In genomic region chr1:162235261-162235780, GRCh38 we compare ENCODE assay signal across 15 cellular contexts.
DNase-seq lines count a peak whose midpoint lies in the region; FAIRE-seq and TF ChIP-seq lines count a peak whose summit lies in the region.
"Had no signal": no experiment of that assay in that cellular context is flagged by ENCODE, and none has a peak within 500 bp of the region (broad histone marks: within the 10 kb centered on the region; RNA-seq: fewer than 3 reads in every experiment).

No MANE protein-coding gene starts in this region.

- intact Hi-C loops in MCF 10A (cut with micrococcal nuclease), result no loop called here
- intact Hi-C loops in breast epithelium (cut with DNase I; ENCODE audit: low total_unique reads), result no loop called here
- intact Hi-C loops in Calu3 (cut with micrococcal nuclease; ENCODE audit: unreplicated experiment), result no loop called here
- intact Hi-C loops in uterus (cut with DNase I; ENCODE audit: low total_unique reads), result no loop called here

- H3K27ac ChIP-seq in breast epithelium (no peak overlapping the region), uterus (no peak overlapping the region)

- H3K27me3 Mint-ChIP-seq in MCF 10A (ENCODE audit: insufficient read depth, unreplicated experiment) (no peaks in the 10 kb centered on the region), Calu3 (ENCODE audit: unreplicated experiment) (no peaks in the 10 kb centered on the region)

- DNase-seq in MCF 10A (ENCODE audit: unreplicated experiment) (peak; percentile 50), breast epithelium (ENCODE audit: low spot score in 2 of 2) (no peak), foreskin fibroblast (peak; percentile 95 to 97), Calu3 (no peak), RCC 7860 (ENCODE audit: low spot score) (no peak), uterus (no peak)
- DNase-seq in activated CD8-positive, alpha-beta memory T cell treated with anti-CD3 and anti-CD28 coated beads, Interleukin-2, amount 50 U/mL, for 48 hours, result no peak
- DNase-seq: effector CD4-positive, alpha-beta T cell; hypothalamus; NCI-H1417 treated with DMSO at 0.1 percent for 48 hours; retina had no signal

- POLR2A ChIA-PET in MCF 10A (lab: Yijun Ruan, JAX), result no interaction called here

- BruUV-seq in MCF 10A (replicated peaks; lab: Mats Ljungman, UMichigan), result no TSS peak
- no TSS peak for BruUV-seq in Calu3 (replicated peaks; lab: Mats Ljungman, UMichigan)

- no peaks in the 10 kb centered on the region for H3K27me3 ChIP-seq in breast epithelium
- no peaks in the 10 kb centered on the region for H3K27me3 ChIP-seq in uterus

- no peaks in the 10 kb centered on the region for H3K9me3 Mint-ChIP-seq in MCF 10A (ENCODE audit: unreplicated experiment)
- H3K9me3 Mint-ChIP-seq in Calu3 (ENCODE audit: low read depth, unreplicated experiment), result no peaks in the 10 kb centered on the region
- H3K9me3 Mint-ChIP-seq: T-helper 2 cell treated with Interferon-gamma antibody and Interleukin-4, amounts not matched to agents 5 μg/mL and 100 μg/mL, for 36 hours had no signal

- H3K36me3 Mint-ChIP-seq in MCF 10A (ENCODE audit: insufficient read depth, unreplicated experiment), result no peaks in the 10 kb centered on the region
- H3K36me3 Mint-ChIP-seq in Calu3 (ENCODE audit: insufficient read depth, unreplicated experiment), result no peaks in the 10 kb centered on the region
- H3K36me3 Mint-ChIP-seq: activated naive CD8-positive, alpha-beta T cell had no signal

- no peak overlapping the region for H3K4me3 Mint-ChIP-seq in MCF 10A (ENCODE audit: unreplicated experiment)
- no peak overlapping the region for H3K4me3 Mint-ChIP-seq in Calu3 (ENCODE audit: low read depth, unreplicated experiment)
- H3K4me3 Mint-ChIP-seq: activated naive CD8-positive, alpha-beta T cell; T-helper 2 cell treated with Interferon-gamma antibody and Interleukin-4, amounts not matched to agents 5 μg/mL and 100 μg/mL, for 36 hours had no signal

- FAIRE-seq in RCC 7860 (lab: Jason Lieb, UNC), result no peak
- FAIRE-seq: G401.6 had no signal

- no peak for TF ChIP-seq CTCF in MCF 10A (IDR thresholded peaks at IDR 0.05; ENCODE audit: unreplicated experiment)
- no peak for TF ChIP-seq CTCF in breast epithelium (IDR thresholded peaks at IDR 0.05)
- no peak for TF ChIP-seq CTCF in foreskin fibroblast (IDR thresholded peaks at IDR 0.05; ENCODE audit: low read depth, low read length)
- TF ChIP-seq CTCF in Calu3 (IDR thresholded peaks at IDR 0.05; ENCODE audit: unreplicated experiment), result no peak
- no peak for TF ChIP-seq CTCF in uterus (IDR thresholded peaks at IDR 0.05)

- CTCF ChIA-PET in MCF 10A (lab: Yijun Ruan, JAX), result interaction anchor here (0.6 kb wide), 1 partner anchor 9 kb away, joined by 4 read pairs; no protein-coding TSS in a partner anchor
- CTCF ChIA-PET in Calu3 (lab: Charles Lee), result no interaction called here

- H3K4me1 ChIP-seq in breast epithelium (peaks cover 0 to 6% of the 10 kb centered on the region in 2 donors), uterus (no peaks in the 10 kb centered on the region)

- H3K9me3 ChIP-seq in breast epithelium (no peaks in the 10 kb centered on the region), uterus (no peaks in the 10 kb centered on the region)

- H3K4me1 Mint-ChIP-seq in MCF 10A (ENCODE audit: insufficient read depth, unreplicated experiment) (no peaks in the 10 kb centered on the region), Calu3 (ENCODE audit: low read depth, unreplicated experiment) (peaks cover 23% of the 10 kb centered on the region)

- no peak overlapping the region for H3K27ac Mint-ChIP-seq in MCF 10A (ENCODE audit: low read depth, unreplicated experiment)
- H3K27ac Mint-ChIP-seq in Calu3 (ENCODE audit: unreplicated experiment), result no peak overlapping the region
- H3K27ac Mint-ChIP-seq: activated naive CD8-positive, alpha-beta T cell; T-helper 2 cell treated with Interferon-gamma antibody and Interleukin-4, amounts not matched to agents 5 μg/mL and 100 μg/mL, for 36 hours had no signal

- TF ChIP-seq POLR2A in breast epithelium (IDR thresholded peaks at IDR 0.05) (no peak), uterus (IDR thresholded peaks at IDR 0.05) (no peak)

- H3K36me3 ChIP-seq in breast epithelium (no peaks in the 10 kb centered on the region), uterus (no peaks in the 10 kb centered on the region)

- H3K4me3 ChIP-seq in breast epithelium (no peak overlapping the region), foreskin fibroblast (ENCODE audit: low read depth in 1 of 2, low read length in 2 of 2) (no peak overlapping the region), uterus (no peak overlapping the region)

TF ChIP-seq in PFSK-1, 5 proteins besides CTCF, POLR2A, EP300 and RAD21:
- TF ChIP-seq FOXP2 (optimal IDR thresholded peaks at IDR 0.05; ENCODE audit: borderline replicate concordance, extremely low read depth, extremely low read length, insufficient read depth), result peak; percentile 55
- TF ChIP-seq SIN3A (IDR thresholded peaks at IDR 0.05; ENCODE audit: borderline replicate concordance, insufficient read depth, low read length), result no peak
- TF ChIP-seq POLR2AphosphoS5 (IDR thresholded peaks at IDR 0.05; ENCODE audit: low read depth, low read length), result no peak
- no peak for TF ChIP-seq TAF1 (IDR thresholded peaks at IDR 0.05; ENCODE audit: borderline replicate concordance, insufficient read depth, low read length)
TF ChIP-seq in PFSK-1: peak in this region for 1.

Comparison
In these comparisons a context has a peak if more than half of its experiments do, and no peak if none do; other contexts are left out.
1. DNase-seq: peak in MCF 10A (single experiment) and foreskin fibroblast (2 of 2); none in breast epithelium (0 of 2), Calu3 (single experiment), RCC 7860 (single experiment), uterus (0 of 2) and activated CD8-positive, alpha-beta memory T cell treated with anti-CD3 and anti-CD28 coated beads, Interleukin-2, amount 50 U/mL, for 48 hours (single experiment).